Comparison of ENCODE assay signal across 14 cellular contexts in the genomic region with DNA sequence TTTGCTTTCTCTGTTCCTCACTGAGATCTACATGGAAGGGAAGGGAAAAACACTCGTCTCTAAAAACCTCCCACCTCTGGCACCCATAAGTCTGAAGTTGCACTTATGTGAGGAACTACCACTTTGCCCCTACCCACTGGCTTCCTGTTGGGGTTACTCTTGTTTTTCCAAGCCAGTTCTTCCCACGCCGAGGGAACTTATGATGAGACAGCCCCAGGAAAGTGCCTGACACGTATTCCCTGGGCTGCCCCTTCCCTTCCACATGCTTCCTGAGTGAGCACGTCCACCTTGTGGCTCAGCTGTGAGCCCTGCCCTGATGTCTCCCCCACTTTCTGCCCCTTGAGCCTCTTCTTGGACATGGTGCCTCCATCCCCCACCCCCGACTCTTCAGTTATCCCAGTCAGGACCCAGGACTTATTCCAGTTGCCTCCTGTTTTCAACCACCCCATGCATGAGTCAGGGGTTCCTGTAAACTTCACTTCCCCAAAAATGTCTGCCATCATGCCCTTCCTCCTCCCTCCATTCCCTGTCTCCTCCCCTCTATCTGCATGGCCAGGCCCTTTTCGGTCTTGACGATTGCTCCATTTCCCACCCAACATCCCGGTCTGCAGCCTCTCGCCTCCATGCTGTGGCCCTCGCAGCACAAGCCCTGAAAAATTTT. TPM values are rescaled to one million over a fixed set of nuclear protein-coding genes. Genes with fewer than 3 reads are reported as not detected.
DNase-seq lines count a peak whose midpoint lies in the region; ATAC-seq and TF ChIP-seq lines count a peak whose summit lies in the region.
"Had no signal": no experiment of that assay in that cellular context is flagged by ENCODE, and none has a peak within 500 bp of the region (broad histone marks: within the 10 kb centered on the region; RNA-seq: fewer than 3 reads in every experiment).

No MANE protein-coding gene starts in this region.

- no peak for TF ChIP-seq CTCF in adrenal gland (IDR thresholded peaks at IDR 0.05)
- no peak for TF ChIP-seq CTCF in upper lobe of left lung (IDR thresholded peaks at IDR 0.05)
- TF ChIP-seq CTCF in type B pancreatic cell (conservative IDR thresholded peaks at IDR 0.05), result no peak

- H3K9me3 Mint-ChIP-seq in activated naive CD4-positive, alpha-beta T cell treated with anti-CD3 and anti-CD28 coated beads, Interleukin-2, amount 50 U/mL, for 72 hours, result peaks cover 4 to 7% of the 10 kb centered on the region in 2 donors
- H3K9me3 Mint-ChIP-seq in type B pancreatic cell, result peaks cover 10% of the 10 kb centered on the region

- H3K27me3 ChIP-seq in adrenal gland (no peaks in the 10 kb centered on the region), upper lobe of left lung (no peaks in the 10 kb centered on the region)

- H3K9me3 ChIP-seq in adrenal gland (replicated peaks in 1 of 3) (no peaks in the 10 kb centered on the region), upper lobe of left lung (no peaks in the 10 kb centered on the region)

- no peak overlapping the region for H3K4me3 Mint-ChIP-seq in type B pancreatic cell
- H3K4me3 Mint-ChIP-seq: activated B cell treated with CpG ODN at 0.5 μM for 24 hours, B cell had no signal

- DNase-seq in activated naive CD4-positive, alpha-beta T cell treated with anti-CD3 and anti-CD28 coated beads, Interleukin-2, amount 50 U/mL, for 72 hours (ENCODE audit: low spot score in 2 of 2), result peak in 1 of 2 donors; percentile 49
- DNase-seq in activated naive CD4-positive, alpha-beta T cell treated with anti-CD3 and anti-CD28 coated beads, Interleukin-2, amount 50 U/mL, for 16 hours, result no peak
- DNase-seq in adrenal gland (peak in 2 of 7 donors; percentile 47 to 54), midbrain (lab: John Stamatoyannopoulos, UW) (peak; percentile 6), upper lobe of left lung (peak in 1 of 2 donors; percentile 60), iPS-NIHi7 (ENCODE audit: extremely low spot score) (no peak), type B pancreatic cell (ENCODE audit: extremely low spot score, unreplicated experiment) (no peak)
- DNase-seq: activated B cell treated with CpG ODN at 0.5 μM for 24 hours, anterior cingulate cortex, erythroblast, islet precursor cell had no signal

- H3K36me3 Mint-ChIP-seq in activated naive CD4-positive, alpha-beta T cell treated with anti-CD3 and anti-CD28 coated beads, Interleukin-2, amount 50 U/mL, for 72 hours, result peaks cover 24 to 32% of the 10 kb centered on the region in 2 donors
- no peaks in the 10 kb centered on the region for H3K36me3 Mint-ChIP-seq in type B pancreatic cell

- TF ChIP-seq POLR2A in adrenal gland (IDR thresholded peaks at IDR 0.05) (no peak), upper lobe of left lung (IDR thresholded peaks at IDR 0.05) (peak in 1 of 4 donors; percentile 40)

- H3K4me3 ChIP-seq in adrenal gland, result no peak overlapping the region
- no peak overlapping the region for H3K4me3 ChIP-seq in upper lobe of left lung

- no peaks in the 10 kb centered on the region for H3K4me1 Mint-ChIP-seq in type B pancreatic cell (ENCODE audit: unreplicated experiment)

- H3K27me3 Mint-ChIP-seq in type B pancreatic cell, result peaks cover 45% of the 10 kb centered on the region

- no peak for TF ChIP-seq EP300 in upper lobe of left lung (IDR thresholded peaks at IDR 0.05)

- peak overlapping the region in 4 of 5 donors; percentile 48 to 90 (median 56) for H3K27ac ChIP-seq in adrenal gland
- peak overlapping the region; percentile 78 to 89 (median 80) for H3K27ac ChIP-seq in upper lobe of left lung

- intact Hi-C loops in adrenal gland (cut with DNase I), result no loop called here

- 58 to 66% (median 61%) methylated on average over 11 of the region's 11 CpGs for WGBS in adrenal gland, 4 donors
- WGBS in upper lobe of left lung, 2 donors, result 48 to 61% methylated on average over 11 of the region's 11 CpGs

- H3K4me1 ChIP-seq in adrenal gland (replicated peaks in 1 of 2) (peaks cover 0 to 3% of the 10 kb centered on the region in 2 donors), upper lobe of left lung (peaks cover 5 to 26% (median 21%) of the 10 kb centered on the region in 4 donors)

- ATAC-seq in activated naive CD4-positive, alpha-beta T cell treated with anti-CD3 and anti-CD28 coated beads, Interleukin-2, amount 50 U/mL, for 72 hours, result peak in 1 of 2 donors; percentile 36
- ATAC-seq in upper lobe of left lung (ENCODE audit: low FRiP score in 2 of 2) (peak; percentile 47 to 74), GM21576 (IDR thresholded peaks at IDR 0.05; ENCODE audit: unreplicated experiment) (no peak)

- H3K27ac Mint-ChIP-seq in activated naive CD4-positive, alpha-beta T cell treated with anti-CD3 and anti-CD28 coated beads, Interleukin-2, amount 50 U/mL, for 72 hours, result peak overlapping the region; percentile 56 to 83
- no peak overlapping the region for H3K27ac Mint-ChIP-seq in type B pancreatic cell
- H3K27ac Mint-ChIP-seq: activated B cell treated with CpG ODN at 0.5 μM for 24 hours, B cell had no signal

- H3K36me3 ChIP-seq in adrenal gland (replicated peaks in 1 of 2), result no peaks in the 10 kb centered on the region
- H3K36me3 ChIP-seq in upper lobe of left lung, result no peaks in the 10 kb centered on the region

RNA-seq across cellular contexts. Expression of gene SIGLEC7, which starts 5.1 kb away (rescaled TPM):
- total RNA-seq in activated naive CD4-positive, alpha-beta T cell treated with anti-CD3 and anti-CD28 coated beads, Interleukin-2, amount 50 U/mL, for 72 hours, result under 1 TPM in 1 of 2 donors, not detected in 1; 0.34 TPM
- total RNA-seq in adrenal gland (10 to 100 TPM in 5 of 8 donors, 1 to 10 TPM in 3; 4.2 to 13.1 (median 10.7) TPM), upper lobe of left lung (10 to 100 TPM in 1 of 6 donors, 1 to 10 TPM in 5; 3.4 to 10.9 (median 8.1) TPM), type B pancreatic cell (ENCODE audit: low replicate concordance) (not detected in 2 replicates)
- polyA plus RNA-seq in adrenal gland, result 1 to 10 TPM; 2.3 to 8.6 (median 3.8) TPM
- total RNA-seq: activated B cell treated with CpG ODN at 0.5 μM for 24 hours, B cell, MCF 10A had no signal

RNA-seq across cellular contexts. Expression of gene SIGLEC9, which starts 12.3 kb away (rescaled TPM):
- total RNA-seq in activated naive CD4-positive, alpha-beta T cell treated with anti-CD3 and anti-CD28 coated beads, Interleukin-2, amount 50 U/mL, for 72 hours, result 1 to 10 TPM in 1 of 2 donors, under 1 TPM in 1; 0.87 to 1.1 TPM
- total RNA-seq in adrenal gland (10 to 100 TPM in 6 of 8 donors, 1 to 10 TPM in 2; 4.7 to 29.7 (median 18.4) TPM), upper lobe of left lung (10 to 100 TPM in 5 of 6 donors, 1 to 10 TPM in 1; 6.8 to 47.1 (median 24.6) TPM), type B pancreatic cell (ENCODE audit: low replicate concordance) (not detected in 2 replicates)
- 1 to 10 TPM; 3.6 to 7.6 (median 4.6) TPM for polyA plus RNA-seq in adrenal gland
- total RNA-seq: B cell, MCF 10A had no signal

RNA-seq across cellular contexts. Expression of gene CTU1, which starts 28.8 kb away (rescaled TPM):
- total RNA-seq in activated naive CD4-positive, alpha-beta T cell treated with anti-CD3 and anti-CD28 coated beads, Interleukin-2, amount 50 U/mL, for 72 hours, result 10 to 100 TPM in 1 of 2 donors, 1 to 10 TPM in 1; 9.8 to 11.2 TPM
- 10 to 100 TPM in 4 of 8 donors, 1 to 10 TPM in 4; 6.1 to 23.9 (median 11.0) TPM for total RNA-seq in adrenal gland
- 1 to 10 TPM; 1.1 to 7.3 (median 5.8) TPM for polyA plus RNA-seq in adrenal gland
- total RNA-seq in upper lobe of left lung, result 10 to 100 TPM in 5 of 6 donors, 1 to 10 TPM in 1; 9.5 to 23.0 (median 15.1) TPM
- 8.4 and 9.3 TPM in 2 replicates for total RNA-seq in type B pancreatic cell (ENCODE audit: low replicate concordance)

RNA-seq across cellular contexts. Expression of gene KLK14, which starts 54.3 kb away (rescaled TPM):
- under 1 TPM; 0.68 to 0.80 TPM for total RNA-seq in activated naive CD4-positive, alpha-beta T cell treated with anti-CD3 and anti-CD28 coated beads, Interleukin-2, amount 50 U/mL, for 72 hours
- total RNA-seq in adrenal gland (under 1 TPM in 2 of 8 donors, not detected in 6; 0.25 to 0.65 TPM), upper lobe of left lung (1 to 10 TPM in 3 of 6 donors, not detected in 3; 1.2 to 2.1 (median 2.0) TPM), type B pancreatic cell (ENCODE audit: low replicate concordance) (0.29 and 0.43 TPM in 2 replicates)
- polyA plus RNA-seq in adrenal gland, result under 1 TPM in 2 of 3 donors, not detected in 1; 0.48 to 0.81 TPM
